34 cellular contexts compared by ENCODE assay signal in the genomic region with DNA sequence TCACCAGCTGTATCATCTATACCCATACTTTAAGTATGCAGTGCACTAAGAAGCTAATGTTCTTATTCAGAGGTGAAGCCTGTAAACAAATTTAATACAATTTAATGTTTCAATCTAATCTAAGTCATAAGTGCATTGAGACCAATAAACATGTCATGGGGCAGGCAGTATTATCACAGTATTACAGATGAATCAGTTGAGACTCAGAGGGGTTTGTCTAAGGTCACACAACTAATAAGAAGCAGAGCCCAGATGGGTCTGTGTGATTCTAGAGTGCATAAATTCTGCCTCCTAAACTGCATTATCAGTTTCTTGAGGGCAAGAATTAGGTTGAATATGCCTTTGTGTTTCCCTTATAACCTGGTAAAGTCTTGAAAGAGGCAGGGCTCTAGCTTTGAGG.
"Had no signal": no experiment of that assay in that cellular context is flagged by ENCODE, and none has a peak within 500 bp of the region (broad histone marks: within the 10 kb centered on the region; RNA-seq: fewer than 3 reads in every experiment).

No MANE protein-coding gene starts in this region.

- ATAC-seq: activated naive CD8-positive, alpha-beta T cell treated with anti-CD3 and anti-CD28 coated beads, Interleukin-2, amount 50 U/mL, for 24 hours; K562; PC-3 had no signal

- H3K27ac ChIP-seq: Peyer's patch, SJSA1 had no signal

- H3K36me3 ChIP-seq: MG63, Peyer's patch, SJSA1 had no signal

- DNase-seq: activated CD8-positive, alpha-beta T cell treated with anti-CD3 and anti-CD28 coated beads, Interleukin-2, amount 10 ng/mL, durations not matched to agents 7 days and 5 days; activated gamma-delta T cell; activated naive CD4-positive, alpha-beta T cell treated with Interleukin-2 at 50 U/mL for 16 hours; activated naive CD8-positive, alpha-beta T cell treated with anti-CD3 and anti-CD28 coated beads, Interleukin-2, amount 50 U/mL, for 24 hours; activated T-cell treated with anti-CD3 and anti-CD28 coated beads, Interleukin-2, amount 50 U/mL, for 24 hours; anterior cingulate cortex; caudate nucleus; cerebellar nuclear complex; Karpas-422; MG63; NCI-H1048; NCI-H1105 treated with DMSO at 0.1 percent for 48 hours; NCI-H1436; NCI-H1694; NCI-H1930; NCI-H2081 treated with DMSO at 0.1 percent for 48 hours; NCI-H510A; NCI-H526; NCI-H774; NK-92 treated with Interleukin-12 subunit alpha and Interleukin-12 subunit beta, amount 100 ng/mL, for 24 hours; PC-3; Peyer's patch; RPMI8226; SHP77 treated with DMSO at 0.1 percent for 48 hours; SK-N-SH; T-helper 9 cell had no signal

- H3K9me2 ChIP-seq: SK-N-SH had no signal

- H3K9me3 Mint-ChIP-seq: activated naive CD8-positive, alpha-beta T cell treated with anti-CD3 and anti-CD28 coated beads, Interleukin-2, amount 50 U/mL, for 24 hours; activated T-cell treated with anti-CD3 and anti-CD28 coated beads, Interleukin-2, amount 50 U/mL, for 24 hours; activated T-helper 2 cell treated with anti-CD3 and anti-CD28 coated beads, Interferon-gamma antibody, Interleukin-2, Interleukin-4, amounts not matched to agents 10 μg/mL and 5 μg/mL and 100 μg/mL, durations not matched to agents 14 hours and 24 hours and 36 hours; T-helper 1 cell treated with Interleukin-12 subunit alpha and Interleukin-12 subunit beta and Interleukin-4 antibody, amounts not matched to agents 30 μg/mL and 1 μg/mL, for 36 hours had no signal

- H3K4me1 ChIP-seq: Peyer's patch had no signal

- H3K4me3 Mint-ChIP-seq: activated CD4-positive, alpha-beta T cell treated with anti-CD3 and anti-CD28 coated beads for 36 hours; activated CD4-positive, alpha-beta T cell treated with anti-CD3 and anti-CD28 coated beads, Interleukin-2, amount 10 ng/mL, durations not matched to agents 7 days and 5 days; activated CD8-positive, alpha-beta T cell treated with anti-CD3 and anti-CD28 coated beads, Interleukin-2, amount 10 ng/mL, durations not matched to agents 7 days and 5 days; activated naive CD8-positive, alpha-beta T cell; activated naive CD8-positive, alpha-beta T cell treated with anti-CD3 and anti-CD28 coated beads, Interleukin-2, amount 50 U/mL, for 24 hours; activated T-cell treated with anti-CD3 and anti-CD28 coated beads, Interleukin-2, amount 50 U/mL, for 24 hours; brain; T-helper 1 cell treated with Interleukin-12 subunit alpha and Interleukin-12 subunit beta and Interleukin-4 antibody, amounts not matched to agents 30 μg/mL and 1 μg/mL, for 36 hours had no signal

- H3K9me3 ChIP-seq: MG63, Peyer's patch, SJSA1, SK-N-SH had no signal

- H3K4me3 ChIP-seq: K562, MG63, Peyer's patch, SJSA1 had no signal

- H3K9ac ChIP-seq: SK-N-SH had no signal

- H3K4me2 ChIP-seq: SK-N-SH had no signal

- H3K27me3 ChIP-seq: MG63, Peyer's patch, SJSA1 had no signal

- H3K27me3 Mint-ChIP-seq: activated CD4-positive, alpha-beta T cell treated with anti-CD3 and anti-CD28 coated beads for 36 hours; activated naive CD8-positive, alpha-beta T cell; activated T-cell treated with anti-CD3 and anti-CD28 coated beads, Interleukin-2, amount 50 U/mL, for 24 hours had no signal

- H3K36me3 Mint-ChIP-seq: activated naive CD8-positive, alpha-beta T cell; brain had no signal

- H3K27ac Mint-ChIP-seq: activated CD4-positive, alpha-beta T cell treated with anti-CD3 and anti-CD28 coated beads, Interleukin-2, amount 10 ng/mL, durations not matched to agents 7 days and 5 days; activated CD8-positive, alpha-beta T cell treated with anti-CD3 and anti-CD28 coated beads, Interleukin-2, amount 10 ng/mL, durations not matched to agents 7 days and 5 days; activated naive CD8-positive, alpha-beta T cell; activated naive CD8-positive, alpha-beta T cell treated with anti-CD3 and anti-CD28 coated beads, Interleukin-2, amount 50 U/mL, for 24 hours; activated T-cell treated with anti-CD3 and anti-CD28 coated beads, Interleukin-2, amount 50 U/mL, for 24 hours; activated T-helper 2 cell treated with anti-CD3 and anti-CD28 coated beads, Interferon-gamma antibody, Interleukin-2, Interleukin-4, amounts not matched to agents 10 μg/mL and 5 μg/mL and 100 μg/mL, durations not matched to agents 14 hours and 24 hours and 36 hours; brain; T-helper 1 cell treated with Interleukin-12 subunit alpha and Interleukin-12 subunit beta and Interleukin-4 antibody, amounts not matched to agents 30 μg/mL and 1 μg/mL, for 36 hours had no signal
